Comparison of ENCODE assay signal across 8 cellular contexts in the genomic region with DNA sequence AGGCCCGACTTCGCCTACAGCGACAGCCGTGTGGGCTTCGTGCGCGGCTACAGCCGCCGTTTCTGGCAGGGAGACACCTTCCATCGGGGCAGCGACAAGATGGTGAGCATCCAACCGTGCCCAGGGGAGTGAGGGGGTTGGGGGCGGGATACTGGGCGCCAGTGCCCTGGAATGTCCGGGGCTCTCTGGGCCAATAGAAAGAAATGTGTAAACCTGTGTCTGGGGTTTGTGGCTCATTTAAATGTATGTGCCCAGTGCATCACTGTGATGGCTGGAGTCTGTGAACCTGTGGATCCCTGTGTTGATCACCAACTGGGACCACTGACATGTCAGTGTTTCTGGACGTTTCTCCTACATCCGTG. TPM values are rescaled to one million over a fixed set of nuclear protein-coding genes. Genes with fewer than 3 reads are reported as not detected.
DNase-seq lines count a peak whose midpoint lies in the region; ATAC-seq and TF ChIP-seq lines count a peak whose summit lies in the region.

No MANE protein-coding gene starts in this region.

- H3K36me3 Mint-ChIP-seq in endodermal cell (ENCODE audit: low read depth) (peaks cover 2% of the 10 kb centered on the region), osteocyte (ENCODE audit: unreplicated experiment) (peaks cover 18% of the 10 kb centered on the region)

- no peak for DNase-seq in MG63
- DNase-seq in endodermal cell: no peak
- no peak for DNase-seq in osteocyte (ENCODE audit: extremely low spot score, unreplicated experiment)
- DNase-seq in NCI-H1417 treated with DMSO at 0.1 percent for 48 hours (lab: John Stamatoyannopoulos, UW): no peak
- DNase-seq in NCI-H446 treated with DMSO at 0.1 percent for 48 hours (lab: John Stamatoyannopoulos, UW): no peak
- no peak for DNase-seq in iPS-NIHi11 (ENCODE audit: low spot score)

- H3K27me3 ChIP-seq in DOHH2 (ENCODE audit: control insufficient read depth, low read length) (no peaks in the 10 kb centered on the region), MG63 (no peaks in the 10 kb centered on the region), endodermal cell (ENCODE audit: control insufficient read depth, insufficient read depth, low read length, poor library complexity, severe bottlenecking) (no peaks in the 10 kb centered on the region)

- H4K20me1 ChIP-seq in DOHH2 (ENCODE audit: control insufficient read depth, insufficient read depth, low read depth, low read length): no peaks in the 10 kb centered on the region

- H3K9me3 Mint-ChIP-seq in endodermal cell (no peaks in the 10 kb centered on the region), osteocyte (ENCODE audit: unreplicated experiment) (no peaks in the 10 kb centered on the region)

- H3F3A ChIP-seq in DOHH2 (ENCODE audit: control insufficient read depth, insufficient read depth): no peaks in the 10 kb centered on the region

- H3K4me1 ChIP-seq in DOHH2 (ENCODE audit: control insufficient read depth, low read length) (peaks cover 22% of the 10 kb centered on the region), endodermal cell (ENCODE audit: control insufficient read depth, insufficient read depth, low read length) (no peaks in the 10 kb centered on the region)

- H3K4me3 Mint-ChIP-seq in endodermal cell: peak overlapping the region; percentile 77
- peak overlapping the region; percentile 94 for H3K4me3 Mint-ChIP-seq in osteocyte (ENCODE audit: unreplicated experiment)

- peak overlapping the region; percentile 89 for H3K4me3 ChIP-seq in DOHH2 (ENCODE audit: low read length)
- H3K4me3 ChIP-seq in MG63: peak overlapping the region; percentile 68
- H3K4me3 ChIP-seq in endodermal cell (ENCODE audit: low read length): peak overlapping the region; percentile 90

- 0 to 4% methylated on average over 12 to 17 of the region's 17 CpGs for WGBS in endodermal cell (ENCODE audit: insufficient coverage in 1 of 2, insufficient read length in 1 of 2), 2 experiments

- no peaks in the 10 kb centered on the region for H3K79me2 ChIP-seq in DOHH2 (ENCODE audit: control insufficient read depth, low read length)

- H3K9ac ChIP-seq in endodermal cell (ENCODE audit: extremely low read depth, low read length, poor library complexity, severe bottlenecking): peak overlapping the region; percentile 90

- H3K27me3 Mint-ChIP-seq in endodermal cell (ENCODE audit: insufficient read depth): peaks cover 33% of the 10 kb centered on the region
- H3K27me3 Mint-ChIP-seq in osteocyte (ENCODE audit: unreplicated experiment): no peaks in the 10 kb centered on the region

- H3K27ac Mint-ChIP-seq in endodermal cell: peak overlapping the region; percentile 91
- peak overlapping the region; percentile 90 for H3K27ac Mint-ChIP-seq in osteocyte (ENCODE audit: unreplicated experiment)

- no peaks in the 10 kb centered on the region for H3K36me3 ChIP-seq in DOHH2 (ENCODE audit: control insufficient read depth, low read length)
- H3K36me3 ChIP-seq in MG63: peaks cover 17% of the 10 kb centered on the region
- no peaks in the 10 kb centered on the region for H3K36me3 ChIP-seq in endodermal cell (ENCODE audit: control insufficient read depth, insufficient read depth, low read length)

- no peaks in the 10 kb centered on the region for H3K9me2 ChIP-seq in DOHH2 (replicated peaks; ENCODE audit: control insufficient read depth, low read length)

- H3K4me2 ChIP-seq in DOHH2 (ENCODE audit: low read length): peak overlapping the region; percentile 95

- H3K9me3 ChIP-seq in DOHH2 (ENCODE audit: control insufficient read depth, insufficient read depth, low read length) (no peaks in the 10 kb centered on the region), MG63 (no peaks in the 10 kb centered on the region), endodermal cell (ENCODE audit: control insufficient read depth, low read length) (no peaks in the 10 kb centered on the region)

- H3K27ac ChIP-seq in DOHH2 (ENCODE audit: low read depth, low read length) (no peak overlapping the region), endodermal cell (ENCODE audit: low read depth, low read length) (peak overlapping the region; percentile 90)

- ATAC-seq in HG03039 (IDR thresholded peaks at IDR 0.05; ENCODE audit: unreplicated experiment): no peak

- H3K4me1 Mint-ChIP-seq in endodermal cell: peaks cover 18% of the 10 kb centered on the region
- peaks cover 50% of the 10 kb centered on the region for H3K4me1 Mint-ChIP-seq in osteocyte (ENCODE audit: unreplicated experiment)

- TF ChIP-seq CTCF in DOHH2 (IDR thresholded peaks at IDR 0.05; ENCODE audit: low read depth, low read length, poor library complexity, severe bottlenecking) (no peak), endodermal cell (conservative IDR thresholded peaks at IDR 0.05) (no peak), osteocyte (IDR thresholded peaks at IDR 0.05) (no peak)

RNA-seq across cellular contexts. Expression of a gene that starts 0.4 kb away (rescaled TPM):
- 8.8 and 18.5 TPM in 2 replicates for total RNA-seq in MG63 (2014; rRNA removed; shearing (Covaris generic); ENCODE audit: low replicate concordance)
- total RNA-seq in endodermal cell (1 to 10 TPM; 6.8 to 9.0 TPM), osteocyte (33.3 and 39.3 TPM in 2 replicates)
- 28.5 TPM for polyA plus RNA-seq in endodermal cell (2013, experiment 1 of 2)
- 11.2 TPM for polyA plus RNA-seq in endodermal cell (2013, experiment 2 of 2)

RNA-seq across cellular contexts. Expression of a gene that starts 24.6 kb away (rescaled TPM):
- not detected in 2 replicates for total RNA-seq in MG63 (2014; rRNA removed; shearing (Covaris generic); ENCODE audit: low replicate concordance)
- total RNA-seq in endodermal cell: under 1 TPM; 0.20 to 0.64 TPM
- polyA plus RNA-seq in endodermal cell (2013, experiment 1 of 2): 0.64 TPM
- polyA plus RNA-seq in endodermal cell (2013, experiment 2 of 2): 0.66 TPM
- 0.39 and 0.54 TPM in 2 replicates for total RNA-seq in osteocyte

RNA-seq across cellular contexts. Expression of a gene that starts 59.4 kb away (rescaled TPM):
- total RNA-seq in MG63 (2014; rRNA removed; shearing (Covaris generic); ENCODE audit: low replicate concordance): 14.0 and 24.8 TPM in 2 replicates
- total RNA-seq in endodermal cell (10 to 100 TPM; 26.6 to 29.0 TPM), osteocyte (36.7 and 40.5 TPM in 2 replicates)
- polyA plus RNA-seq in endodermal cell (2013, experiment 1 of 2): 14.6 TPM
- 13.9 TPM for polyA plus RNA-seq in endodermal cell (2013, experiment 2 of 2)
